In genomic region chr9:130054428-130054786, GRCh38 we compare ENCODE assay signal across 8 cellular contexts. TPM values are rescaled to one million over a fixed set of nuclear protein-coding genes. Genes with fewer than 3 reads are reported as not detected.
DNase-seq lines count a peak whose midpoint lies in the region; ATAC-seq, FAIRE-seq and TF ChIP-seq lines count a peak whose summit lies in the region.

No MANE protein-coding gene starts in this region.

- peak overlapping the region; percentile 95 for H3K14ac ChIP-seq in IMR-90 (replicated peaks; ENCODE audit: low read depth, low read length)

- H2AK9ac ChIP-seq in IMR-90 (replicated peaks; ENCODE audit: low read depth, low read length, poor library complexity) = peak overlapping the region; percentile 94

- no peak for TF ChIP-seq RAD21 in A549 (conservative IDR thresholded peaks at IDR 0.05 in 1 of 2, IDR thresholded peaks at IDR 0.05 in 1 of 2)
- no peak for TF ChIP-seq RAD21 in IMR-90 (IDR thresholded peaks at IDR 0.05; ENCODE audit: low read length)

- no peaks in the 10 kb centered on the region for H3K27me3 ChIP-seq in IMR-90 (ENCODE audit: control insufficient read depth, insufficient read depth, low read length)
- H3K27me3 ChIP-seq in mononuclear cell (ENCODE audit: insufficient read depth, low read length) = no peaks in the 10 kb centered on the region

- peak overlapping the region; percentile 98; a peak in 3 of 4 replicates for H4K8ac ChIP-seq in IMR-90 (ENCODE audit: low read depth in 2 of 2, low read length in 2 of 2)

- H3K27ac ChIP-seq in A549 (peak overlapping the region; percentile 92 to 97), IMR-90 (ENCODE audit: insufficient read depth, low read length) (peak overlapping the region; percentile 86)

- no peak for FAIRE-seq in A549 (lab: Jason Lieb, UNC)

- DNase-seq in A549 (ENCODE audit: low read depth in 1 of 2, low spot score in 1 of 2) (no peak), IMR-90 (no peak), chondrocyte (ENCODE audit: low spot score) (no peak), NCI-H1048 (lab: John Stamatoyannopoulos, UW) (no peak), SKM-1 treated with dmso at 0.1 percent for 144 hours (lab: John Stamatoyannopoulos, UW; ENCODE audit: unreplicated experiment) (no peak)
- no peak for DNase-seq in activated CD4-positive, alpha-beta T cell treated with anti-CD3 and anti-CD28 coated beads for 48 hours

- H3K4me3 ChIP-seq in A549 (peak overlapping the region; percentile 67), IMR-90 (ENCODE audit: insufficient read depth, low read depth, low read length) (peak overlapping the region; percentile 79), mononuclear cell (ENCODE audit: low read length) (peak overlapping the region; percentile 98)

- TF ChIP-seq CTCF in A549 (IDR thresholded peaks at IDR 0.05) (no peak), IMR-90 (conservative IDR thresholded peaks at IDR 0.05; ENCODE audit: low read depth, low read length) (no peak), chondrocyte (IDR thresholded peaks at IDR 0.05) (no peak)

- H3K27ac Mint-ChIP-seq in chondrocyte (ENCODE audit: unreplicated experiment) = peak overlapping the region; percentile 93

- intact Hi-C loops in IMR-90 (cut with micrococcal nuclease) = no loop called here

- no peaks in the 10 kb centered on the region for H3K9me3 Mint-ChIP-seq in chondrocyte (ENCODE audit: low read depth)

- H3K18ac ChIP-seq in IMR-90 (ENCODE audit: low read depth, low read length) = no peak overlapping the region

- peak in 1 of 2 experiments; percentile 6; a peak in 2 of 6 replicates for ATAC-seq in A549
- no peak; the same call in 1 of the 2 replicates for ATAC-seq in IMR-90 (ENCODE audit: low read depth)
- no peak for ATAC-seq in HG03025 (IDR thresholded peaks at IDR 0.05; ENCODE audit: low FRiP score, unreplicated experiment)

- peak overlapping the region; percentile 42 for H2AK5ac ChIP-seq in IMR-90 (ENCODE audit: low read depth, low read length)

- peak overlapping the region; percentile 94 for H3K4me3 Mint-ChIP-seq in chondrocyte (ENCODE audit: unreplicated experiment)

- H3K4me1 Mint-ChIP-seq in chondrocyte (ENCODE audit: low read depth) = peaks cover 36% of the 10 kb centered on the region

- H3K4me2 ChIP-seq in A549 (peak overlapping the region; percentile 84), IMR-90 (ENCODE audit: low read depth, low read length) (peak overlapping the region; percentile 91)

- H3K4me1 ChIP-seq in A549 = peaks cover 17% of the 10 kb centered on the region
- H3K4me1 ChIP-seq in IMR-90 (ENCODE audit: control insufficient read depth, insufficient read depth, low read length) = no peaks in the 10 kb centered on the region
- H3K4me1 ChIP-seq in mononuclear cell (ENCODE audit: insufficient read depth, low read length) = peaks cover 44% of the 10 kb centered on the region

- no peak overlapping the region; the same call in 2 of the 3 replicates for H2BK15ac ChIP-seq in IMR-90 (ENCODE audit: low read depth, low read length)

- peak overlapping the region; percentile 88 for H3K23ac ChIP-seq in IMR-90 (ENCODE audit: low read depth, low read length)

- peak overlapping the region; percentile 85 for H4K91ac ChIP-seq in IMR-90 (ENCODE audit: insufficient read depth, low read depth, low read length)

- H3K79me1 ChIP-seq in IMR-90 (ENCODE audit: low read depth in 1 of 2, low read length in 2 of 2) = peaks cover 27 to 69% of the 10 kb centered on the region in 2 experiments

- H3K9me3 ChIP-seq in A549 = no peaks in the 10 kb centered on the region
- no peaks in the 10 kb centered on the region for H3K9me3 ChIP-seq in IMR-90 (ENCODE audit: control insufficient read depth, insufficient read depth, low read length)
- no peaks in the 10 kb centered on the region for H3K9me3 ChIP-seq in mononuclear cell (ENCODE audit: low read depth, low read length)

- no TSS peak for BruUV-seq in IMR-90 (replicated peaks; lab: Mats Ljungman, UMichigan)

- H2BK20ac ChIP-seq in IMR-90 (ENCODE audit: low read depth, low read length) = no peak overlapping the region

- WGBS in A549 (ENCODE audit: missing lambda C conversion rate) = 2% methylated on average over 10 of the region's 10 CpGs
- WGBS in IMR-90 (ENCODE audit: extremely low coverage in 2 of 2, insufficient read length in 1 of 2), 2 experiments = 0% methylated on average over 5 of the region's 10 CpGs; no CpG with 5 or more reads in 1 of the 2 experiments

- in situ Hi-C loops in IMR-90 (cut with MboI; ENCODE audit: low sequenced_read_pairs) = loop anchor here (25.0 kb wide), 1 partner anchor 167 kb away; no protein-coding TSS in a partner anchor

- peak overlapping the region; percentile 31; the same call in 1 of the 2 replicates for H2BK120ac ChIP-seq in IMR-90 (ENCODE audit: low read depth, low read length)

- CTCF ChIA-PET in A549 (lab: Yijun Ruan, JAX) (interaction anchor here (2.1 kb wide), 1 partner anchor 10 kb away, joined by 6 read pairs; no protein-coding TSS in a partner anchor), IMR-90 (lab: Yijun Ruan, JAX) (no interaction called here)

- H3K56ac ChIP-seq in IMR-90 (ENCODE audit: extremely low read depth, insufficient read depth, low read length) = peak overlapping the region; percentile 66

- peaks cover 16% of the 10 kb centered on the region; the same call in 1 of the 2 replicates for H4K20me1 ChIP-seq in IMR-90 (ENCODE audit: insufficient read depth, low read length)

- H3K4ac ChIP-seq in IMR-90 (ENCODE audit: low read depth, low read length) = peak overlapping the region; percentile 91

- H2AFZ ChIP-seq in IMR-90 (replicated peaks; ENCODE audit: low read length, poor library complexity) = peak overlapping the region; percentile 99

- TF ChIP-seq EP300 in A549 (IDR thresholded peaks at IDR 0.05) = no peak

- H3K9me1 ChIP-seq in IMR-90 (ENCODE audit: insufficient read depth, low read length) = peaks cover 7% of the 10 kb centered on the region; the same call in 1 of the 2 replicates

- dilution Hi-C loops in IMR-90 (cut with HindIII; ENCODE audit: low sequenced_read_pairs, unreplicated experiment) = no loop called here

- H3K9ac ChIP-seq in IMR-90 (ENCODE audit: low read depth, low read length) = peak overlapping the region; percentile 85

- H3K27me3 Mint-ChIP-seq in chondrocyte (ENCODE audit: low read depth) = no peaks in the 10 kb centered on the region

- POLR2A ChIA-PET in A549 (lab: Yijun Ruan, JAX) (interaction anchor here (1.5 to 2.1 kb wide), 2 partner anchors 11 to 144 kb away, joined by 4 to 28 read pairs; partner anchors contain the start of gene FNBP1), IMR-90 (lab: Charles Lee; ENCODE audit: unreplicated experiment) (no interaction called here)

- TF ChIP-seq POLR2A in A549 (IDR thresholded peaks at IDR 0.05; ENCODE audit: low read length) = no peak
- no peak for TF ChIP-seq POLR2A in IMR-90 (IDR thresholded peaks at IDR 0.05; ENCODE audit: low read depth, low read length)

- peak overlapping the region; percentile 53 for H4K5ac ChIP-seq in IMR-90 (ENCODE audit: low read depth, low read length)

- H3K36me3 ChIP-seq in IMR-90 (ENCODE audit: control insufficient read depth, insufficient read depth, low read length) = peaks cover 1% of the 10 kb centered on the region

- peak overlapping the region; percentile 91 for H2BK5ac ChIP-seq in IMR-90 (ENCODE audit: low read depth, low read length, poor library complexity, severe bottlenecking)

- peaks cover 4% of the 10 kb centered on the region for H3K36me3 Mint-ChIP-seq in chondrocyte (ENCODE audit: low read depth)

TF ChIP-seq in A549, 52 proteins besides CTCF, POLR2A, EP300 and RAD21:
- TF ChIP-seq CHD4 (IDR thresholded peaks at IDR 0.05; ENCODE audit: borderline replicate concordance) = no peak
- TF ChIP-seq FOXS1 (CRISPR knock-in tag; IDR thresholded peaks at IDR 0.05) = no peak
- TF ChIP-seq GATA3 (IDR thresholded peaks at IDR 0.05; ENCODE audit: borderline replicate concordance) = no peak
- no peak for TF ChIP-seq ZC3H11A (IDR thresholded peaks at IDR 0.05)
- no peak for TF ChIP-seq NPAS2 (CRISPR knock-in tag; IDR thresholded peaks at IDR 0.05; ENCODE audit: borderline replicate concordance)
- TF ChIP-seq HOXB13 (CRISPR knock-in tag; IDR thresholded peaks at IDR 0.05; ENCODE audit: low read depth) = no peak

TF ChIP-seq in IMR-90, 13 proteins besides CTCF, POLR2A, EP300 and RAD21 (continues in another document):
- TF ChIP-seq ELK1 (IDR thresholded peaks at IDR 0.05; ENCODE audit: borderline replicate concordance, low read depth, low read length) (no peak), SMC3 (IDR thresholded peaks at IDR 0.05; ENCODE audit: low read depth, low read length) (no peak), MXI1 (IDR thresholded peaks at IDR 0.05; ENCODE audit: borderline replicate concordance, low read depth, low read length) (peak; percentile 37; the same call in 1 of the 2 replicates)

RNA-seq across cellular contexts. Expression of gene GPR107, which starts 0.7 kb away (rescaled TPM):
- 45.1 and 62.4 TPM in 2 replicates for polyA plus RNA-seq in A549 (2011; rRNA removed)
- 10.7 and 13.8 TPM in 2 replicates for polyA plus RNA-seq in A549 (2012; cell fraction: cytosol; rRNA removed)
- polyA plus RNA-seq in A549 (2012; cell fraction: nucleus; rRNA removed) = 13.7 and 18.7 TPM in 2 replicates
- polyA plus RNA-seq in A549 (2017; fragmentation: RNase III; extraction: RNeasy Plus Mini Kit Qiagen cat#74134 plus additional on column Dnase treatment) = 28.1 to 30.1 TPM (median 28.2 TPM) in 3 replicates
- 29.6 and 51.4 TPM in 2 replicates for polyA minus RNA-seq in A549 (2011; rRNA and poly(A)+ RNA removed)
- 16.7 and 17.8 TPM in 2 replicates for total RNA-seq in IMR-90 (2012; rRNA removed)
- 20.2 and 21.6 TPM in 2 replicates for polyA plus RNA-seq in IMR-90 (2012; rRNA removed)
- polyA plus RNA-seq in IMR-90 (2012; cell fraction: cytosol; rRNA removed) = 7.6 and 9.1 TPM in 2 replicates
- polyA plus RNA-seq in IMR-90 (2012; cell fraction: nucleus; rRNA removed; ENCODE audit: low replicate concordance) = 16.5 and 42.3 TPM in 2 replicates
- 67.0 to 74.6 TPM (median 70.7 TPM) in 3 replicates for total RNA-seq in chondrocyte
- total RNA-seq in mononuclear cell = 19.8 TPM

RNA-seq across cellular contexts. Expression of gene FNBP1, which starts 11.4 kb away (rescaled TPM):
- 15.6 and 17.9 TPM in 2 replicates for polyA plus RNA-seq in A549 (2011; rRNA removed)
- polyA plus RNA-seq in A549 (2012; cell fraction: cytosol; rRNA removed) = 4.0 and 4.8 TPM in 2 replicates
- 3.6 and 5.7 TPM in 2 replicates for polyA plus RNA-seq in A549 (2012; cell fraction: nucleus; rRNA removed)
- polyA plus RNA-seq in A549 (2017; fragmentation: RNase III; extraction: RNeasy Plus Mini Kit Qiagen cat#74134 plus additional on column Dnase treatment) = 10.3 to 11.4 TPM (median 10.6 TPM) in 3 replicates
- polyA minus RNA-seq in A549 (2011; rRNA and poly(A)+ RNA removed) = 9.6 and 13.6 TPM in 2 replicates
- total RNA-seq in IMR-90 (2012; rRNA removed) = 15.4 and 21.4 TPM in 2 replicates
- polyA plus RNA-seq in IMR-90 (2012; rRNA removed) = 8.2 and 10.3 TPM in 2 replicates
- polyA plus RNA-seq in IMR-90 (2012; cell fraction: cytosol; rRNA removed) = 4.1 and 4.6 TPM in 2 replicates
- 4.7 and 11.1 TPM in 2 replicates for polyA plus RNA-seq in IMR-90 (2012; cell fraction: nucleus; rRNA removed; ENCODE audit: low replicate concordance)
- total RNA-seq in chondrocyte = 49.4 to 61.2 TPM (median 58.7 TPM) in 3 replicates
- total RNA-seq in mononuclear cell = 193 TPM
